6 cellular contexts compared by ENCODE assay signal in the genomic region with DNA sequence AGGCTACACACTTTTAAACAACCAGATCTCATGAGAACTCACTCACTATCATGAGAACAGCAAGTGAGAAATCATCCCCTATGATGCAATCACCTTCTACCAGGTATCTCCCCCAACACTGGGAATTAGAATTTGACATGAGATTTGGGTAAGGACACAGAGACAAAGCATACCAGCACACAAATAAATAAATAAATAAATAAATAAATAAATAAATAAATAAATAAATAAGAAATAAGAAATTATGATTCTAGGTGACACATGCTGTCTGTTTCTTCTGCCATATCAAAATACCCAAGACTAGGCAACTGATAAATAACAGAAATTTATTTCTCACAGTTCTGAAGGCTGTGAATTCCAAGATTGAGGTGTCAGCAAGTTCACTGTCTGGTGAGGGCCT.
"Had no signal": no experiment of that assay in that cellular context is flagged by ENCODE, and none has a peak within 500 bp of the region (broad histone marks: within the 10 kb centered on the region; RNA-seq: fewer than 3 reads in every experiment).

No MANE protein-coding gene starts in this region.

- H3K9ac ChIP-seq: KMS-11 had no signal

- ATAC-seq: K562 had no signal

- H3K4me3 ChIP-seq: K562 had no signal

- DNase-seq: Karpas-422, KG1 had no signal

- FAIRE-seq: HTR-8/SVneo, K562 had no signal

- H3K4me2 ChIP-seq: KMS-11 had no signal

- H3K27ac ChIP-seq: HL-60, KMS-11 had no signal
